26 cellular contexts compared by ENCODE assay signal in genomic region chr4:7678318-7678852, GRCh38.
"Had no signal": no experiment of that assay in that cellular context is flagged by ENCODE, and none has a peak within 500 bp of the region (broad histone marks: within the 10 kb centered on the region; RNA-seq: fewer than 3 reads in every experiment).

No MANE protein-coding gene starts in this region.

- H3K27ac Mint-ChIP-seq: activated B cell treated with CpG ODN at 0.5 μM for 24 hours; activated CD4-positive, alpha-beta T cell treated with anti-CD3 and anti-CD28 coated beads, Interleukin-2, amount 10 ng/mL, durations not matched to agents 24 days and 14 days; activated CD8-positive, alpha-beta memory T cell treated with anti-CD3 and anti-CD28 coated beads, Interleukin-2, amount 10 ng/mL, durations not matched to agents 7 days and 5 days; activated naive CD8-positive, alpha-beta T cell; activated T-cell treated with anti-CD3 and anti-CD28 coated beads, Interleukin-2, amount 50 U/mL, for 24 hours; T-cell had no signal

- H3K4me1 Mint-ChIP-seq: activated B cell treated with CpG ODN at 0.5 μM for 24 hours; activated CD4-positive, alpha-beta T cell treated with anti-CD3 and anti-CD28 coated beads, Interleukin-2, amount 10 ng/mL, durations not matched to agents 24 days and 14 days; activated CD8-positive, alpha-beta memory T cell treated with anti-CD3 and anti-CD28 coated beads, Interleukin-2, amount 10 ng/mL, durations not matched to agents 7 days and 5 days; T-cell had no signal

- H3K27me3 Mint-ChIP-seq: activated B cell treated with CpG ODN at 0.5 μM for 24 hours; activated CD4-positive, alpha-beta T cell treated with anti-CD3 and anti-CD28 coated beads, Interleukin-2, amount 10 ng/mL, durations not matched to agents 24 days and 14 days had no signal

- FAIRE-seq: astrocyte, TTC549 had no signal

- DNase-seq: activated B cell treated with CpG ODN at 0.5 μM for 24 hours; activated CD4-positive, alpha-beta T cell treated with anti-CD3 and anti-CD28 coated beads for 1 hour; activated CD4-positive, alpha-beta T cell treated with anti-CD3 and anti-CD28 coated beads, Interleukin-2, amount 10 ng/mL, durations not matched to agents 24 days and 14 days; activated CD4-positive, alpha-beta T cell treated with anti-CD3 and anti-CD28 coated beads, Interleukin-2, amount 50 U/mL, for 48 hours; activated CD8-positive, alpha-beta memory T cell treated with anti-CD3 and anti-CD28 coated beads, Interleukin-2, amount 10 ng/mL, durations not matched to agents 7 days and 5 days; activated effector memory CD4-positive, alpha-beta T cell treated with anti-CD3 and anti-CD28 coated beads, Interleukin-2, amount 50 U/mL, for 16 hours; activated naive CD4-positive, alpha-beta T cell treated with Interleukin-2 at 50 U/mL for 16 hours; activated T-cell treated with anti-CD3 and anti-CD28 coated beads, Interleukin-2, amount 50 U/mL, for 24 hours; amygdala; KG1; NCI-H1105; NCI-H1436; NCI-H2029 treated with DMSO at 0.1 percent for 48 hours; NCI-H345; NCI-H510A; NCI-H526 treated with DMSO at 0.1 percent for 48 hours; RPMI8226; SIG-M5; T-cell; T-helper 2 cell; T1000 had no signal

- H3K36me3 ChIP-seq: cardiac muscle cell had no signal

- H3K27ac ChIP-seq: cardiac muscle cell had no signal

- H3K27me3 ChIP-seq: cardiac muscle cell had no signal

- H3K4me3 ChIP-seq: cardiac muscle cell had no signal

- H3K36me3 Mint-ChIP-seq: activated CD8-positive, alpha-beta memory T cell treated with anti-CD3 and anti-CD28 coated beads, Interleukin-2, amount 10 ng/mL, durations not matched to agents 7 days and 5 days; T-cell had no signal

- H3K4me3 Mint-ChIP-seq: activated B cell treated with CpG ODN at 0.5 μM for 24 hours; activated CD4-positive, alpha-beta T cell treated with anti-CD3 and anti-CD28 coated beads, Interleukin-2, amount 10 ng/mL, durations not matched to agents 24 days and 14 days; activated CD8-positive, alpha-beta memory T cell treated with anti-CD3 and anti-CD28 coated beads, Interleukin-2, amount 10 ng/mL, durations not matched to agents 7 days and 5 days; activated naive CD8-positive, alpha-beta T cell; activated T-cell treated with anti-CD3 and anti-CD28 coated beads, Interleukin-2, amount 50 U/mL, for 24 hours; brain; T-cell had no signal

- H3K9me3 Mint-ChIP-seq: activated B cell treated with CpG ODN at 0.5 μM for 24 hours; activated CD4-positive, alpha-beta T cell treated with anti-CD3 and anti-CD28 coated beads, Interleukin-2, amount 10 ng/mL, durations not matched to agents 24 days and 14 days had no signal
